In the genomic region with DNA sequence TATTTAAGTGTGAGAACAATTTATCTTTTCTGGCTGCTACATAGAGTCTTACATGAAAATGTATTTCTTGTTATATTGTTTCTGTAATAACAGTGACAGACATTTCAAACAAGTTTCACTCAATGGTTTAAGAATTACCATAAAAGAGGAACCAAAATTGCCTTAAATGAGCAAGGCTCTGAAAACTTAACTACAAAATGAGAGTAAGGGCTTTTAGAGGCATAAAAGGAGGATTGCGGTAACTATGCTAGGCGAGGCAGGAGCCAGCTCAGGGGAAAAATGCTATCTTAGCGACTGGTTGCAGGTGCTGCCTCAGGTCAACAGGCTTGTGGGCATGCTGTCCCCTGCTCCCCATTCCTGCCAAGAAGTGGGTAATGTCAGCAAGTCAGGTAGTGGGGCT, we compare ENCODE assay signal across 1 cellular context.
TF ChIP-seq lines count a peak whose summit lies in the region.

No MANE protein-coding gene starts in this region.

TF ChIP-seq in HCT116, 20 proteins besides CTCF, POLR2A, EP300 and RAD21 (continued from another document):
- TF ChIP-seq SP1 (IDR thresholded peaks at IDR 0.05; ENCODE audit: low read depth) (no peak), POLR2AphosphoS5 (IDR thresholded peaks at IDR 0.05; ENCODE audit: low read depth, low read length) (no peak), SIN3A (IDR thresholded peaks at IDR 0.05; ENCODE audit: low read depth) (no peak)
